Comparison of ENCODE assay signal across 8 cellular contexts in the genomic region with DNA sequence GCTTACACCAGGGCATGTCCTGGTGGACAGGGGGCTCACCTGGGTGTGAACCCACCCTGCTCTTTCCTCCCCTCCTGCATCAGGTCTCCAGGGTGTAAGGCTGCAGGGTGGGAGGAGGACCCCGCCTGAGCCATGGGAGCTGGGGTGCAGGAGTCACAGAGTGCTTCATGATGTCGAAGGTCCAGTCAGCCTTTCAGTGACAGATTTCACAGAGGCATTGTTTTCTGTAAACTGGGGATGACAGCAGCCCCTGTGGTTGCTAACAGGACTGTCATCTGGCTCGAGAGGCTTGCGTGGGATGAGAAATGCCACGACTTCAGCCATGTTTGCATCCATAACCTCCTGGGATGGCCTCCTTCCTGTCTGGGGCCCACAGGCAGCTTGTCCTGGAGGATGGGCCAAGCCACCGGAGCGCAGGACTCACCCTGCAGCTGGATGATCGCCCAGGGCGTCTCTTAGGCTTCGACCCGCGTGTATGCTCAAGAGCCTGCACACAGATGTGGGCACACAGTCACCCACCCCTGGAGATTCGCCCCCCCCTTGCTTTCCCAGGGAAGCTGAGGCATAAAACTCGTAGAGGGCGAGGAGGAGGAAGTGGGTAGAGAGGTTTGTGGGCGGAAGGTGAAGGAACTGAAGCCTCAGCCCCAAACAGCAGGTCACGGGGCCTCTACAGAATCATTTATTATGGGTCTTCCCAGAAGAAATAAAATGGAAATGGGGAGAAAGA.
DNase-seq lines count a peak whose midpoint lies in the region; ATAC-seq and TF ChIP-seq lines count a peak whose summit lies in the region.

No MANE protein-coding gene starts in this region.

- H3K4me3 Mint-ChIP-seq in central memory CD8-positive, alpha-beta T cell: peak overlapping the region; percentile 67

- H3K27me3 Mint-ChIP-seq in central memory CD8-positive, alpha-beta T cell: no peaks in the 10 kb centered on the region

- peaks cover 20% of the 10 kb centered on the region for H3K27me3 ChIP-seq in neutrophil

- no peaks in the 10 kb centered on the region for H3K9me3 ChIP-seq in neutrophil

- TF ChIP-seq CTCF in GM12865 (IDR thresholded peaks at IDR 0.05; ENCODE audit: insufficient read depth, low read depth, low read length, missing control alignments) (no peak), neutrophil (IDR thresholded peaks at IDR 0.05) (no peak)

- H3K4me1 Mint-ChIP-seq in central memory CD8-positive, alpha-beta T cell: peaks cover 54% of the 10 kb centered on the region

- H3K27ac Mint-ChIP-seq in central memory CD8-positive, alpha-beta T cell (ENCODE audit: low read depth): peak overlapping the region; percentile 75

- no peak for ATAC-seq in central memory CD8-positive, alpha-beta T cell (replicated peaks; ENCODE audit: extremely low read depth, poor library complexity, severe bottlenecking)
- ATAC-seq in HG03135 (IDR thresholded peaks at IDR 0.05; ENCODE audit: unreplicated experiment) (no peak), HG03565 (IDR thresholded peaks at IDR 0.05; ENCODE audit: unreplicated experiment) (no peak), GM19397 (IDR thresholded peaks at IDR 0.05; ENCODE audit: unreplicated experiment) (no peak)

- H3K4me3 ChIP-seq in GM12865 (ENCODE audit: low read depth, low read length): no peak overlapping the region
- H3K4me3 ChIP-seq in neutrophil (ENCODE audit: low read depth in 1 of 2, low read length in 1 of 2): peak overlapping the region in 1 of 2 experiments; percentile 41

- H3K36me3 Mint-ChIP-seq in central memory CD8-positive, alpha-beta T cell (ENCODE audit: insufficient read depth): no peaks in the 10 kb centered on the region

- DNase-seq in GM12865 (ENCODE audit: low read depth) (peak; percentile 35), OCI-M2 (lab: John Stamatoyannopoulos, UW; ENCODE audit: unreplicated experiment) (peak; percentile 48), germinal center (ENCODE audit: low spot score) (no peak)
- DNase-seq in central memory CD8-positive, alpha-beta T cell (ENCODE audit: low spot score in 2 of 2): no peak

- peak overlapping the region; percentile 77 for H3K27ac ChIP-seq in neutrophil

- peaks cover 35 to 36% of the 10 kb centered on the region in 2 experiments for H3K4me1 ChIP-seq in neutrophil (ENCODE audit: control insufficient read depth in 1 of 2, insufficient read depth in 1 of 2, low read depth in 1 of 2, low read length in 1 of 2)

- H3K36me3 ChIP-seq in neutrophil: no peaks in the 10 kb centered on the region

- H3K9me3 Mint-ChIP-seq in central memory CD8-positive, alpha-beta T cell: no peaks in the 10 kb centered on the region

Comparison
In these comparisons a context has a peak if more than half of its experiments do, and no peak if none do; other contexts are left out.
1. DNase-seq: peak in GM12865 (single experiment) and OCI-M2 (single experiment); none in central memory CD8-positive, alpha-beta T cell (0 of 2) and germinal center (single experiment).